Comparison of ENCODE assay signal across 21 cellular contexts in genomic region chr15:92377083-92377789, GRCh38. TPM values are rescaled to one million over a fixed set of nuclear protein-coding genes. Genes with fewer than 3 reads are reported as not detected.
DNase-seq lines count a peak whose midpoint lies in the region; ATAC-seq, FAIRE-seq and TF ChIP-seq lines count a peak whose summit lies in the region.
"Had no signal": no experiment of that assay in that cellular context is flagged by ENCODE, and none has a peak within 500 bp of the region (broad histone marks: within the 10 kb centered on the region; RNA-seq: fewer than 3 reads in every experiment).

No MANE protein-coding gene starts in this region.

- TF ChIP-seq CTCF in A549 (IDR thresholded peaks at IDR 0.05) (no peak), IMR-90 (conservative IDR thresholded peaks at IDR 0.05; ENCODE audit: low read depth, low read length) (no peak)

- H4K8ac ChIP-seq in IMR-90 (ENCODE audit: low read depth in 2 of 2, low read length in 2 of 2): no peak overlapping the region

- CTCF ChIA-PET in A549 (lab: Yijun Ruan, JAX): interaction anchor here (1.1 to 1.4 kb wide), 5 partner anchors 14 to 711 kb away, joined by 3 read pairs; partner anchors contain the start of gene ST8SIA2
- CTCF ChIA-PET in IMR-90 (lab: Yijun Ruan, JAX): interaction anchor here (0.6 kb wide), 1 partner anchor 295 kb away, joined by 7 read pairs; no protein-coding TSS in a partner anchor

- H3K9ac ChIP-seq in IMR-90 (ENCODE audit: low read depth, low read length): no peak overlapping the region

- no peak for TF ChIP-seq EP300 in A549 (IDR thresholded peaks at IDR 0.05)

- peaks cover 3% of the 10 kb centered on the region; the same call in 1 of the 3 replicates for H3K4me1 ChIP-seq in A549
- no peaks in the 10 kb centered on the region for H3K4me1 ChIP-seq in IMR-90 (ENCODE audit: control insufficient read depth, insufficient read depth, low read length)

- intact Hi-C loops in IMR-90 (cut with micrococcal nuclease): no loop called here

- no TSS peak for BruUV-seq in IMR-90 (replicated peaks; lab: Mats Ljungman, UMichigan)

- H3K4ac ChIP-seq in IMR-90 (ENCODE audit: low read depth, low read length): no peak overlapping the region

- H2BK15ac ChIP-seq in IMR-90 (ENCODE audit: low read depth, low read length): no peak overlapping the region

- H3K56ac ChIP-seq in IMR-90 (ENCODE audit: extremely low read depth, insufficient read depth, low read length): no peak overlapping the region

- no peaks in the 10 kb centered on the region for H3K27me3 ChIP-seq in IMR-90 (ENCODE audit: control insufficient read depth, insufficient read depth, low read length)

- no peaks in the 10 kb centered on the region for H3K79me1 ChIP-seq in IMR-90 (ENCODE audit: low read depth in 1 of 2, low read length in 2 of 2)

- no peak overlapping the region for H3K18ac ChIP-seq in IMR-90 (ENCODE audit: low read depth, low read length)

- no peak overlapping the region for H4K91ac ChIP-seq in IMR-90 (ENCODE audit: insufficient read depth, low read depth, low read length)

- no peak for FAIRE-seq in A549 (lab: Jason Lieb, UNC)
- FAIRE-seq in frontal cortex (lab: Jason Lieb, UNC): no peak
- FAIRE-seq: H1, small intestine had no signal

- no peak overlapping the region for H3K23ac ChIP-seq in IMR-90 (ENCODE audit: low read depth, low read length)

- no peak overlapping the region for H2BK20ac ChIP-seq in IMR-90 (ENCODE audit: low read depth, low read length)

- H2AK5ac ChIP-seq in IMR-90 (ENCODE audit: low read depth, low read length): no peak overlapping the region

- peak in 1 of 2 experiments; percentile 47 for DNase-seq in A549 (ENCODE audit: low read depth in 1 of 2, low spot score in 1 of 2)
- DNase-seq in IMR-90: no peak
- DNase-seq in astrocyte of the hippocampus (ENCODE audit: low read depth, low spot score): peak; percentile 27
- DNase-seq in inferior parietal cortex (ENCODE audit: extremely low spot score): peak; percentile 22
- DNase-seq in frontal cortex (ENCODE audit: low spot score in 2 of 2): no peak
- DNase-seq: ACHN; activated CD4-positive, alpha-beta memory T cell treated with anti-CD3 and anti-CD28 coated beads, Interleukin-2, amount 10 ng/mL, durations not matched to agents 7 days and 5 days; Calu3; KBM-7; NCI-H1436; SHP77 treated with DMSO at 0.1 percent for 48 hours; small intestine; stimulated activated naive CD4-positive, alpha-beta T cell treated with Interleukin-2 at 50 U/mL for 16 hours; T-helper 9 cell had no signal

- no peak overlapping the region for H2BK5ac ChIP-seq in IMR-90 (ENCODE audit: low read depth, low read length, poor library complexity, severe bottlenecking)

- no peak overlapping the region for H4K5ac ChIP-seq in IMR-90 (ENCODE audit: low read depth, low read length)

- H3K27ac ChIP-seq in A549: no peak overlapping the region
- no peak overlapping the region for H3K27ac ChIP-seq in IMR-90 (ENCODE audit: insufficient read depth, low read length)
- H3K27ac ChIP-seq: neutrophil had no signal

- H3K9me1 ChIP-seq in IMR-90 (ENCODE audit: insufficient read depth, low read length): no peaks in the 10 kb centered on the region

- POLR2A ChIA-PET in A549 (lab: Yijun Ruan, JAX): no interaction called here
- POLR2A ChIA-PET in IMR-90 (lab: Charles Lee; ENCODE audit: unreplicated experiment): no interaction called here

- WGBS in A549 (ENCODE audit: missing lambda C conversion rate): 34% methylated on average over 10 of the region's 10 CpGs
- WGBS in IMR-90 (ENCODE audit: extremely low coverage in 2 of 2, insufficient read length in 1 of 2), 2 experiments: 78% methylated on average over 6 of the region's 10 CpGs; no CpG with 5 or more reads in 1 of the 2 experiments

- dilution Hi-C loops in IMR-90 (cut with HindIII; ENCODE audit: low sequenced_read_pairs, unreplicated experiment): no loop called here

- in situ Hi-C loops in IMR-90 (cut with MboI; ENCODE audit: low sequenced_read_pairs): no loop called here

- H4K20me1 ChIP-seq in IMR-90 (ENCODE audit: insufficient read depth, low read length): no peaks in the 10 kb centered on the region

- no peak overlapping the region for H2AFZ ChIP-seq in IMR-90 (replicated peaks; ENCODE audit: low read length, poor library complexity)

- H3K36me3 ChIP-seq in IMR-90 (ENCODE audit: control insufficient read depth, insufficient read depth, low read length): no peaks in the 10 kb centered on the region
- H3K36me3 ChIP-seq: neutrophil had no signal

- H3K4me2 ChIP-seq in A549 (no peak overlapping the region), IMR-90 (ENCODE audit: low read depth, low read length) (no peak overlapping the region)

- H3K4me3 ChIP-seq in A549 (no peak overlapping the region), IMR-90 (ENCODE audit: insufficient read depth, low read depth, low read length) (no peak overlapping the region)

- no peak overlapping the region for H3K14ac ChIP-seq in IMR-90 (replicated peaks; ENCODE audit: low read depth, low read length)

- ATAC-seq in A549 (peak; percentile 75 to 83), IMR-90 (ENCODE audit: low read depth) (no peak), HG03521 (IDR thresholded peaks at IDR 0.05; ENCODE audit: unreplicated experiment) (no peak), HG03469 (IDR thresholded peaks at IDR 0.05; ENCODE audit: unreplicated experiment) (no peak), GM18907 (IDR thresholded peaks at IDR 0.05; ENCODE audit: unreplicated experiment) (no peak)
- ATAC-seq: activated T-helper 17 cell treated with anti-CD3 and anti-CD28 coated beads, Interleukin-2, amount 50 U/mL, for 72 hours had no signal

- no peak overlapping the region for H2BK120ac ChIP-seq in IMR-90 (ENCODE audit: low read depth, low read length)

- peak overlapping the region; percentile 47 for H2AK9ac ChIP-seq in IMR-90 (replicated peaks; ENCODE audit: low read depth, low read length, poor library complexity)

- no peaks in the 10 kb centered on the region for H3K9me3 ChIP-seq in A549
- no peaks in the 10 kb centered on the region for H3K9me3 ChIP-seq in IMR-90 (ENCODE audit: control insufficient read depth, insufficient read depth, low read length)
- H3K9me3 ChIP-seq: neutrophil had no signal

- TF ChIP-seq RAD21 in A549 (conservative IDR thresholded peaks at IDR 0.05 in 1 of 2, IDR thresholded peaks at IDR 0.05 in 1 of 2): no peak
- TF ChIP-seq RAD21 in IMR-90 (IDR thresholded peaks at IDR 0.05; ENCODE audit: low read length): no peak

- no peak for TF ChIP-seq POLR2A in A549 (IDR thresholded peaks at IDR 0.05; ENCODE audit: low read length)
- no peak for TF ChIP-seq POLR2A in IMR-90 (IDR thresholded peaks at IDR 0.05; ENCODE audit: low read depth, low read length)

TF ChIP-seq in A549, 52 proteins besides CTCF, POLR2A, EP300 and RAD21:
- TF ChIP-seq KDM5A (IDR thresholded peaks at IDR 0.05) (no peak), PHF8 (IDR thresholded peaks at IDR 0.05; ENCODE audit: borderline replicate concordance, low read depth) (no peak), FOSL2 (IDR thresholded peaks at IDR 0.05) (no peak), FOSL2 (CRISPR knock-in tag; IDR thresholded peaks at IDR 0.05) (peak; percentile 51), SREBF2 (IDR thresholded peaks at IDR 0.05) (no peak), BHLHE40 (IDR thresholded peaks at IDR 0.05; ENCODE audit: low read depth, low read length) (no peak)
- TF ChIP-seq, protein P1, sequence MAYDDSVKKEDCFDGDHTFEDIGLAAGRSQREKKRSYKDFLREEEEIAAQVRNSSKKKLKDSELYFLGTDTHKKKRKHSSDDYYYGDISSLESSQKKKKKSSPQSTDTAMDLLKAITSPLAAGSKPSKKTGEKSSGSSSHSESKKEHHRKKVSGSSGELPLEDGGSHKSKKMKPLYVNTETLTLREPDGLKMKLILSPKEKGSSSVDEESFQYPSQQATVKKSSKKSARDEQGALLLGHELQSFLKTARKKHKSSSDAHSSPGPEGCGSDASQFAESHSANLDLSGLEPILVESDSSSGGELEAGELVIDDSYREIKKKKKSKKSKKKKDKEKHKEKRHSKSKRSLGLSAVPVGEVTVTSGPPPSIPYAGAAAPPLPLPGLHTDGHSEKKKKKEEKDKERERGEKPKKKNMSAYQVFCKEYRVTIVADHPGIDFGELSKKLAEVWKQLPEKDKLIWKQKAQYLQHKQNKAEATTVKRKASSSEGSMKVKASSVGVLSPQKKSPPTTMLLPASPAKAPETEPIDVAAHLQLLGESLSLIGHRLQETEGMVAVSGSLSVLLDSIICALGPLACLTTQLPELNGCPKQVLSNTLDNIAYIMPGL (CRISPR knock-in tag; IDR thresholded peaks at IDR 0.05; ENCODE audit: borderline replicate concordance): no peak

TF ChIP-seq in IMR-90, 13 proteins besides CTCF, POLR2A, EP300 and RAD21:
- no peak for TF ChIP-seq RCOR1 (IDR thresholded peaks at IDR 0.05; ENCODE audit: insufficient replicate concordance, low read length)

RNA-seq across cellular contexts. Expression of gene ST8SIA2, which starts 16.4 kb away (rescaled TPM):
- polyA plus RNA-seq in A549 (2011; rRNA removed) (0.22 and 0.32 TPM in 2 replicates), A549 (2017; fragmentation: RNase III; extraction: RNeasy Plus Mini Kit Qiagen cat#74134 plus additional on column Dnase treatment) (0.41 to 1.0 TPM (median 0.62 TPM) in 3 replicates), IMR-90 (2012; rRNA removed) (not detected in 2 replicates)
- polyA plus RNA-seq in A549 (2012; cell fraction: cytosol; rRNA removed): 0.44 and 0.53 TPM in 2 replicates
- 0.18 and 0.28 TPM in 2 replicates for polyA plus RNA-seq in A549 (2012; cell fraction: nucleus; rRNA removed)
- polyA minus RNA-seq in A549 (2011; rRNA and poly(A)+ RNA removed): 0.24 TPM in 1 of 2 replicates, not detected in the other
- total RNA-seq in IMR-90 (2012; rRNA removed) (not detected in 2 replicates), frontal cortex (56.3 TPM)
- polyA plus RNA-seq in IMR-90 (2012; cell fraction: cytosol; rRNA removed): not detected in 2 replicates
- not detected in 2 replicates for polyA plus RNA-seq in IMR-90 (2012; cell fraction: nucleus; rRNA removed; ENCODE audit: low replicate concordance)
- total RNA-seq: activated CD4-positive, alpha-beta memory T cell treated with anti-CD3 and anti-CD28 coated beads, Interleukin-2, amount 10 ng/mL, durations not matched to agents 7 days and 5 days; activated T-helper 17 cell treated with anti-CD3 and anti-CD28 coated beads, Interleukin-2, amount 50 U/mL, for 72 hours; Calu3; ureter had no signal

Comparison
In these comparisons a context has a peak if more than half of its experiments do, and no peak if none do; other contexts are left out.
1. ATAC-seq: peak in A549 (2 of 2); none in IMR-90 (single experiment), HG03521 (single experiment), HG03469 (single experiment) and GM18907 (single experiment).
2. DNase-seq: peak in astrocyte of the hippocampus (single experiment) and inferior parietal cortex (single experiment); none in IMR-90 (single experiment) and frontal cortex (0 of 2).
3. RNA of gene ST8SIA2, which starts 16.4 kb away (total RNA-seq): 56.3 TPM in frontal cortex (single experiment); not detected in IMR-90; every median in the first group is over 10 times any median in the second.